In genomic region chr1:80656011-80656627, GRCh38 we compare ENCODE assay signal across 8 cellular contexts.
DNase-seq lines count a peak whose midpoint lies in the region; ATAC-seq and TF ChIP-seq lines count a peak whose summit lies in the region.

No MANE protein-coding gene starts in this region.

- TF ChIP-seq CTCF in MCF 10A (IDR thresholded peaks at IDR 0.05; ENCODE audit: unreplicated experiment) (peak; percentile 30), breast epithelium (IDR thresholded peaks at IDR 0.05) (no peak), VCaP (conservative IDR thresholded peaks at IDR 0.05) (peak; percentile 66), mucosa of descending colon (IDR thresholded peaks at IDR 0.05) (no peak)

- CTCF ChIA-PET in MCF 10A (lab: Yijun Ruan, JAX): interaction anchor here (0.6 to 1.6 kb wide), 4 partner anchors 10 to 44 kb away, joined by 3 to 6 read pairs (median 4); no protein-coding TSS in a partner anchor

- no peak overlapping the region for H3K4me3 ChIP-seq in breast epithelium
- no peak overlapping the region for H3K4me3 ChIP-seq in mucosa of descending colon

- H3K4me1 ChIP-seq in breast epithelium: no peaks in the 10 kb centered on the region
- H3K4me1 ChIP-seq in mucosa of descending colon (ENCODE audit: low read depth): no peaks in the 10 kb centered on the region

- H3K27me3 ChIP-seq in breast epithelium: no peaks in the 10 kb centered on the region

- peak; percentile 47 for DNase-seq in MCF 10A (ENCODE audit: unreplicated experiment)
- DNase-seq in breast epithelium (ENCODE audit: low spot score in 2 of 2): no peak
- DNase-seq in mucosa of descending colon: peak in 1 of 3 donors; percentile 8
- DNase-seq in midbrain (lab: John Stamatoyannopoulos, UW): no peak
- no peak for DNase-seq in LoVo (ENCODE audit: low spot score)
- no peak for DNase-seq in NCI-H2227 (lab: John Stamatoyannopoulos, UW; ENCODE audit: unreplicated experiment)

- no peak overlapping the region for H3K27ac Mint-ChIP-seq in MCF 10A (ENCODE audit: low read depth, unreplicated experiment)

- no peaks in the 10 kb centered on the region for H3K36me3 ChIP-seq in breast epithelium
- H3K36me3 ChIP-seq in mucosa of descending colon (ENCODE audit: low read depth): no peaks in the 10 kb centered on the region

- no peaks in the 10 kb centered on the region for H3K9me3 ChIP-seq in breast epithelium
- no peaks in the 10 kb centered on the region for H3K9me3 ChIP-seq in mucosa of descending colon

- POLR2A ChIA-PET in MCF 10A (lab: Yijun Ruan, JAX): interaction anchor here (0.7 to 0.8 kb wide), 3 partner anchors 17 to 272 kb away, joined by 3 read pairs; no protein-coding TSS in a partner anchor

- intact Hi-C loops in MCF 10A (cut with micrococcal nuclease): no loop called here
- intact Hi-C loops in breast epithelium (cut with DNase I; ENCODE audit: low total_unique reads): no loop called here
- intact Hi-C loops in mucosa of descending colon (cut with DNase I, micrococcal nuclease): no loop called here

- no peak overlapping the region for H3K27ac ChIP-seq in breast epithelium
- no peak overlapping the region for H3K27ac ChIP-seq in VCaP

- ATAC-seq in HG03159 (IDR thresholded peaks at IDR 0.05; ENCODE audit: unreplicated experiment) (peak; percentile 80), mucosa of descending colon (peak; percentile 64)

- peaks cover 15% of the 10 kb centered on the region for H3K4me1 Mint-ChIP-seq in MCF 10A (ENCODE audit: insufficient read depth, unreplicated experiment)

- H3K9me3 Mint-ChIP-seq in MCF 10A (ENCODE audit: unreplicated experiment): no peaks in the 10 kb centered on the region

- no peak overlapping the region for H3K4me3 Mint-ChIP-seq in MCF 10A (ENCODE audit: unreplicated experiment)

- TF ChIP-seq POLR2A in breast epithelium (IDR thresholded peaks at IDR 0.05): no peak

- H3K27me3 Mint-ChIP-seq in MCF 10A (ENCODE audit: insufficient read depth, unreplicated experiment): no peaks in the 10 kb centered on the region

- no TSS peak for BruUV-seq in MCF 10A (replicated peaks; lab: Mats Ljungman, UMichigan)

- H3K36me3 Mint-ChIP-seq in MCF 10A (ENCODE audit: insufficient read depth, unreplicated experiment): no peaks in the 10 kb centered on the region

Comparison
In these comparisons a context has a peak if more than half of its experiments do, and no peak if none do; other contexts are left out.
1. CTCF ChIP-seq: peak in MCF 10A (single experiment) and VCaP (single experiment); none in breast epithelium (0 of 3) and mucosa of descending colon (single experiment).